Comparison of ENCODE assay signal across 9 cellular contexts in genomic region chr5:168291961-168292782, GRCh38. TPM values are rescaled to one million over a fixed set of nuclear protein-coding genes. Genes with fewer than 3 reads are reported as not detected.
DNase-seq lines count a peak whose midpoint lies in the region; ATAC-seq, FAIRE-seq and TF ChIP-seq lines count a peak whose summit lies in the region.
"Had no signal": no experiment of that assay in that cellular context is flagged by ENCODE, and none has a peak within 500 bp of the region (broad histone marks: within the 10 kb centered on the region; RNA-seq: fewer than 3 reads in every experiment).

No MANE protein-coding gene starts in this region.

- no peak overlapping the region for H3K4me3 Mint-ChIP-seq in activated naive CD8-positive, alpha-beta T cell treated with anti-CD3 and anti-CD28 coated beads, Interleukin-2, amount 10 ng/mL, durations not matched to agents 7 days and 5 days

- H3K36me3 ChIP-seq in kidney (ENCODE audit: control insufficient read depth in 1 of 2, insufficient read depth in 2 of 2, low read length in 2 of 2) (no peaks in the 10 kb centered on the region), urinary bladder (ENCODE audit: insufficient read depth) (no peaks in the 10 kb centered on the region)

- H3K36me3 Mint-ChIP-seq in activated naive CD8-positive, alpha-beta T cell treated with anti-CD3 and anti-CD28 coated beads, Interleukin-2, amount 10 ng/mL, durations not matched to agents 7 days and 5 days = no peaks in the 10 kb centered on the region

- H3K9ac ChIP-seq in kidney (ENCODE audit: low read length in 2 of 2) = peak overlapping the region; percentile 58 to 85

- H3K9me3 ChIP-seq in AG04450 (ENCODE audit: control insufficient read depth, insufficient read depth, low read length) (no peaks in the 10 kb centered on the region), kidney (ENCODE audit: control insufficient read depth in 1 of 2, low read length in 2 of 2) (no peaks in the 10 kb centered on the region)

- H3K27ac ChIP-seq in AG04450 (ENCODE audit: low read depth, low read length) = no peak overlapping the region
- peak overlapping the region; percentile 89 to 94 for H3K27ac ChIP-seq in kidney (ENCODE audit: low read depth in 2 of 2, low read length in 2 of 2)
- no peak overlapping the region for H3K27ac ChIP-seq in urinary bladder (ENCODE audit: low read depth)

- no peak overlapping the region for H3K27ac Mint-ChIP-seq in activated naive CD8-positive, alpha-beta T cell treated with anti-CD3 and anti-CD28 coated beads, Interleukin-2, amount 10 ng/mL, durations not matched to agents 7 days and 5 days

- DNase-seq in AG04450 (ENCODE audit: low read depth, low spot score) = no peak
- DNase-seq in activated naive CD8-positive, alpha-beta T cell treated with anti-CD3 and anti-CD28 coated beads, Interleukin-2, amount 10 ng/mL, durations not matched to agents 7 days and 5 days = no peak
- DNase-seq in kidney = peak; percentile 81
- DNase-seq in RCC 7860 (ENCODE audit: low spot score) = no peak

- H3K4me1 ChIP-seq in kidney (ENCODE audit: control insufficient read depth in 1 of 2, insufficient read depth in 1 of 2, low read depth in 1 of 2, low read length in 2 of 2) (peaks cover 32 to 44% of the 10 kb centered on the region in 2 donors), urinary bladder (ENCODE audit: insufficient read depth) (peaks cover 2% of the 10 kb centered on the region)

- peaks cover 5% of the 10 kb centered on the region for H3K4me1 Mint-ChIP-seq in activated naive CD8-positive, alpha-beta T cell treated with anti-CD3 and anti-CD28 coated beads, Interleukin-2, amount 10 ng/mL, durations not matched to agents 7 days and 5 days

- CTCF ChIA-PET in AG04450 (lab: Charles Lee) = interaction anchor here (0.6 to 5.9 kb wide), 9 partner anchors 10 to 192 kb away, joined by 3 to 74 read pairs (median 4); no protein-coding TSS in a partner anchor

- FAIRE-seq in kidney (lab: Jason Lieb, UNC) (no peak), RCC 7860 (lab: Jason Lieb, UNC) (no peak)
- FAIRE-seq: islet of Langerhans had no signal

- no peaks in the 10 kb centered on the region for H3K27me3 ChIP-seq in AG04450 (ENCODE audit: control insufficient read depth, insufficient read depth, low read length)

- WGBS in urinary bladder = 3% methylated on average over 63 of the region's 65 CpGs

- ATAC-seq in GM19023 (IDR thresholded peaks at IDR 0.05; ENCODE audit: unreplicated experiment) = peak; percentile 14
- peak; percentile 32 for ATAC-seq in HG03432 (IDR thresholded peaks at IDR 0.05; ENCODE audit: unreplicated experiment)
- peak; percentile 26 for ATAC-seq in activated naive CD8-positive, alpha-beta T cell treated with anti-CD3 and anti-CD28 coated beads, Interleukin-2, amount 10 ng/mL, durations not matched to agents 7 days and 5 days (ENCODE audit: low read depth)
- ATAC-seq in GM21367 (IDR thresholded peaks at IDR 0.05; ENCODE audit: unreplicated experiment) = no peak

- H3K27me3 Mint-ChIP-seq in activated naive CD8-positive, alpha-beta T cell treated with anti-CD3 and anti-CD28 coated beads, Interleukin-2, amount 10 ng/mL, durations not matched to agents 7 days and 5 days = peaks cover 49% of the 10 kb centered on the region

- TF ChIP-seq CTCF in AG04450 (IDR thresholded peaks at IDR 0.05; ENCODE audit: low read depth, low read length) (peak; percentile 24; the same call in 1 of the 2 replicates), kidney (IDR thresholded peaks at IDR 0.05; ENCODE audit: borderline replicate concordance, extremely low read depth, insufficient read depth) (no peak)

- POLR2A ChIA-PET in AG04450 (lab: Yijun Ruan, JAX) = no interaction called here
- POLR2A ChIA-PET in activated naive CD8-positive, alpha-beta T cell treated with anti-CD3 and anti-CD28 coated beads, Interleukin-2, amount 10 ng/mL, durations not matched to agents 7 days and 5 days (lab: Charles Lee) = no interaction called here

- intact Hi-C loops in kidney (cut with DNase I) = no loop called here

- H3K9me3 Mint-ChIP-seq in activated naive CD8-positive, alpha-beta T cell treated with anti-CD3 and anti-CD28 coated beads, Interleukin-2, amount 10 ng/mL, durations not matched to agents 7 days and 5 days = no peaks in the 10 kb centered on the region

- peak overlapping the region; percentile 71 for H3K4me3 ChIP-seq in AG04450 (ENCODE audit: low read depth, low read length)
- peak overlapping the region; percentile 78 to 86 for H3K4me3 ChIP-seq in kidney (ENCODE audit: low read length in 2 of 2)
- peak overlapping the region; percentile 52 for H3K4me3 ChIP-seq in urinary bladder (ENCODE audit: low read depth, low read length)

RNA-seq across cellular contexts. Expression of gene WWC1, which starts 0.7 kb away (rescaled TPM):
- polyA plus RNA-seq in AG04450 (2011; rRNA removed) (4.3 and 5.2 TPM in 2 replicates), kidney (ENCODE audit: insufficient read depth, low read depth, low replicate concordance) (74.4 TPM), urinary bladder (2.1 TPM)
- 10.3 and 17.1 TPM in 2 replicates for polyA minus RNA-seq in AG04450 (2011; rRNA and poly(A)+ RNA removed)
- under 1 TPM; 0.22 to 0.82 TPM for total RNA-seq in activated naive CD8-positive, alpha-beta T cell treated with anti-CD3 and anti-CD28 coated beads, Interleukin-2, amount 10 ng/mL, durations not matched to agents 7 days and 5 days
- total RNA-seq in kidney (174 TPM), urinary bladder (7.1 TPM)

Comparison
In these comparisons a context has a peak if more than half of its experiments do, and no peak if none do; other contexts are left out.
1. H3K27ac ChIP-seq: peak in kidney (2 of 2); none in AG04450 (single experiment) and urinary bladder (single experiment).
2. RNA of gene WWC1, which starts 0.7 kb away (total RNA-seq): 174 TPM in kidney (single experiment); 7.1 TPM in urinary bladder (single experiment) and 0.22 to 0.82 TPM in activated naive CD8-positive, alpha-beta T cell treated with anti-CD3 and anti-CD28 coated beads, Interleukin-2, amount 10 ng/mL, durations not matched to agents 7 days and 5 days; every median in the first group is over 10 times any median in the second.
3. Peak in every context shown above with its lines, with median percentiles within 50 percentile points of each other: H3K4me3 ChIP-seq.